Comparison of ENCODE assay signal across 8 cellular contexts in genomic region chr1:184754479-184755225, GRCh38. TPM values are rescaled to one million over a fixed set of nuclear protein-coding genes. Genes with fewer than 3 reads are reported as not detected.
DNase-seq lines count a peak whose midpoint lies in the region; TF ChIP-seq lines count a peak whose summit lies in the region.

EDEM3 (minus strand) TSS chr1:184754858; CDS start chr1:184754646, 212 bp downstream.

- intact Hi-C loops in activated naive CD4-positive, alpha-beta T cell treated with anti-CD3 and anti-CD28 coated beads for 36 hours (cut with micrococcal nuclease): loop anchor here (1.0 to 10.0 kb wide), 16 partner anchors 11 to 1621 kb away; partner anchors contain the start of genes ARPC5, C1orf21, IVNS1ABP and ODR4

- H3K9me3 ChIP-seq in neuron (ENCODE audit: low read length): no peaks in the 10 kb centered on the region
- no peaks in the 10 kb centered on the region for H3K9me3 ChIP-seq in subcutaneous abdominal adipose tissue (ENCODE audit: control insufficient read depth in 5 of 5, low read length in 5 of 5)

- H3K4me1 ChIP-seq in neuron (ENCODE audit: insufficient read depth, low read length): peaks cover 7% of the 10 kb centered on the region
- H3K4me1 ChIP-seq in subcutaneous abdominal adipose tissue (ENCODE audit: control insufficient read depth in 5 of 5, insufficient read depth in 5 of 5, low read length in 5 of 5): peaks cover 0 to 31% (median 25%) of the 10 kb centered on the region in 5 donors

- DNase-seq in GM03348 (ENCODE audit: low spot score) (peak; percentile 98), HFF-Myc (ENCODE audit: extremely low read depth, low read depth) (peak; percentile 99), NAMALWA (ENCODE audit: low spot score) (peak; percentile 99), SK-N-DZ (ENCODE audit: low spot score) (peak; percentile 99), foreskin melanocyte (peak; percentile 99)
- peak; percentile 98 for DNase-seq in activated naive CD4-positive, alpha-beta T cell treated with anti-CD3 and anti-CD28 coated beads for 36 hours

- TF ChIP-seq CTCF in HFF-Myc (IDR thresholded peaks at IDR 0.05; ENCODE audit: low read depth, low read length, missing control alignments): no peak

- H3K4me3 ChIP-seq in HFF-Myc (replicated peaks; ENCODE audit: low read depth, low read length) (peak within 1 kb of the TSS; percentile 87), neuron (ENCODE audit: low read length) (peak within 1 kb of the TSS; percentile 85), subcutaneous abdominal adipose tissue (ENCODE audit: low read depth in 1 of 5, low read length in 5 of 5) (peak within 1 kb of the TSS; percentile 92 to 99 (median 96))

- H3K9me3 Mint-ChIP-seq in activated naive CD4-positive, alpha-beta T cell treated with anti-CD3 and anti-CD28 coated beads for 36 hours: no peaks in the 10 kb centered on the region

- H3K36me3 ChIP-seq in neuron (ENCODE audit: insufficient read depth, low read length) (no peaks in the 10 kb centered on the region), subcutaneous abdominal adipose tissue (ENCODE audit: control insufficient read depth in 5 of 5, insufficient read depth in 5 of 5, low read length in 5 of 5) (no peaks in the 10 kb centered on the region)

- CTCF ChIA-PET in activated naive CD4-positive, alpha-beta T cell treated with anti-CD3 and anti-CD28 coated beads for 36 hours (lab: Charles Lee): interaction anchor here (1.9 kb wide), 1 partner anchor 291 kb away, joined by 4 read pairs; no protein-coding TSS in a partner anchor

- peak within 1 kb of the TSS; percentile 88 for H3K27ac Mint-ChIP-seq in activated naive CD4-positive, alpha-beta T cell treated with anti-CD3 and anti-CD28 coated beads for 36 hours

- H2AFZ ChIP-seq in neuron (ENCODE audit: low read depth, low read length): peak within 1 kb of the TSS; percentile 80

- H3K27me3 ChIP-seq in neuron (ENCODE audit: insufficient read depth, low read length) (peaks cover 3% of the 10 kb centered on the region), subcutaneous abdominal adipose tissue (ENCODE audit: control insufficient read depth in 5 of 5, insufficient read depth in 4 of 5, low read length in 5 of 5) (no peaks in the 10 kb centered on the region)

- peak within 1 kb of the TSS; percentile 94 for H3K27ac ChIP-seq in subcutaneous abdominal adipose tissue (ENCODE audit: low read depth, low read length)

- peak within 1 kb of the TSS; percentile 88 for H3K4me3 Mint-ChIP-seq in activated naive CD4-positive, alpha-beta T cell treated with anti-CD3 and anti-CD28 coated beads for 36 hours

- peaks cover 3% of the 10 kb centered on the region for H3K36me3 Mint-ChIP-seq in activated naive CD4-positive, alpha-beta T cell treated with anti-CD3 and anti-CD28 coated beads for 36 hours (ENCODE audit: low read depth)

- H3K9ac ChIP-seq in subcutaneous abdominal adipose tissue (ENCODE audit: low read length in 5 of 5): peak within 1 kb of the TSS; percentile 51 to 95 (median 92)

- peaks cover 36% of the 10 kb centered on the region for H3K4me1 Mint-ChIP-seq in activated naive CD4-positive, alpha-beta T cell treated with anti-CD3 and anti-CD28 coated beads for 36 hours (ENCODE audit: low read depth)

- no peaks in the 10 kb centered on the region for H3K27me3 Mint-ChIP-seq in activated naive CD4-positive, alpha-beta T cell treated with anti-CD3 and anti-CD28 coated beads for 36 hours (ENCODE audit: low read depth)

RNA-seq across cellular contexts. Expression of gene EDEM3, which starts in this region (rescaled TPM):
- 14.0 and 16.7 TPM in 2 replicates for polyA plus RNA-seq in SK-N-DZ (2014; cell fraction: cytosol; rRNA removed)
- polyA plus RNA-seq in SK-N-DZ (2014; cell fraction: nucleus; rRNA removed): 15.9 and 17.3 TPM in 2 replicates
- 10 to 100 TPM in 1 of 2 experiments, 1 to 10 TPM in 1; 9.9 to 10.5 TPM for total RNA-seq in activated naive CD4-positive, alpha-beta T cell treated with anti-CD3 and anti-CD28 coated beads for 36 hours

Comparison
In these comparisons a context has a peak if more than half of its experiments do, and no peak if none do; other contexts are left out.
1. Peak in every context shown above with its lines: DNase-seq, H3K4me3 ChIP-seq and H3K27ac ChIP-seq.